In the genomic region with DNA sequence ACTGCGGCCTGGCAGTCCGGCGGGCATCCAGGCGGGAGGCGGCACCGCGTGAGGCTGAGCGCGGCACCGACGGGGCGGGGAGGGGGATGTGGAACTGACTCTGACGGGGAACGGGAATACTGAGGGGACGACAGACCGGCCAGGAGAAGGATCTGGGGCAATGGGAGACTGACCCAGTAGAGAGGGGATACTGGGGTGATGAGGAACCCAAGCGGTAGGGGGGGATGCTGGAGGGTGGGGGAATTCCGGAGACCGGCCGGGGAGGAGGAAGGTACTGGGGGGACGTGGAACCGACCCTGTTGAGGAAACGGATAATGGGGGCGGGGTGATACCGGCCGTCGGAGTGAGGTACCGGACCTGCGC, we compare ENCODE assay signal across 8 cellular contexts.
DNase-seq lines count a peak whose midpoint lies in the region; ATAC-seq lines count a peak whose summit lies in the region.

No MANE protein-coding gene starts in this region.

- H3K36me3 ChIP-seq in HAP-1 (replicated peaks), result no peaks in the 10 kb centered on the region; the same call in 1 of the 2 replicates
- H3K36me3 ChIP-seq in subcutaneous abdominal adipose tissue (ENCODE audit: control insufficient read depth in 5 of 5, insufficient read depth in 5 of 5, low read length in 5 of 5), result peaks cover 0 to 12% (median 9%) of the 10 kb centered on the region in 5 donors

- ATAC-seq in memory B cell (ENCODE audit: low read depth), result peak; percentile 24

- peaks cover 27% of the 10 kb centered on the region for H3K36me3 Mint-ChIP-seq in T-helper 2 cell treated with Interferon-gamma antibody and Interleukin-4, amounts not matched to agents 5 μg/mL and 100 μg/mL, for 36 hours (ENCODE audit: low read depth)
- H3K36me3 Mint-ChIP-seq in memory B cell, result peaks cover 9% of the 10 kb centered on the region

- DNase-seq in COLO668 (lab: John Stamatoyannopoulos, UW; ENCODE audit: unreplicated experiment), result peak; percentile 35
- DNase-seq in HAP-1 (ENCODE audit: low spot score in 2 of 2), result peak in 1 of 2 experiments; percentile 55
- no peak for DNase-seq in T-helper 2 cell treated with Interferon-gamma antibody and Interleukin-4, amounts not matched to agents 5 μg/mL and 100 μg/mL, for 36 hours (ENCODE audit: low spot score)
- peak; percentile 13 to 42 for DNase-seq in memory B cell (ENCODE audit: low spot score in 2 of 2)
- DNase-seq in globus pallidus (ENCODE audit: low spot score), result no peak
- DNase-seq in NCI-H2107 (lab: John Stamatoyannopoulos, UW), result no peak

- H3K27me3 ChIP-seq in HAP-1 (ENCODE audit: low read depth) (no peaks in the 10 kb centered on the region), subcutaneous abdominal adipose tissue (ENCODE audit: control insufficient read depth in 5 of 5, insufficient read depth in 4 of 5, low read length in 5 of 5) (no peaks in the 10 kb centered on the region)

- in situ Hi-C loops in HAP-1 (cut with MboI; ENCODE audit: low sequenced_read_pairs), result no loop called here

- H3K27ac ChIP-seq in cingulate gyrus (ENCODE audit: low read depth, low read length), result peak overlapping the region; percentile 83
- H3K27ac ChIP-seq in subcutaneous abdominal adipose tissue (ENCODE audit: low read depth, low read length), result peak overlapping the region; percentile 96

- H3K4me1 ChIP-seq in HAP-1, result peaks cover 9% of the 10 kb centered on the region; the same call in 1 of the 2 replicates
- peaks cover 0 to 26% (median 21%) of the 10 kb centered on the region in 5 donors for H3K4me1 ChIP-seq in subcutaneous abdominal adipose tissue (ENCODE audit: control insufficient read depth in 5 of 5, insufficient read depth in 5 of 5, low read length in 5 of 5)

- peak overlapping the region; percentile 93 for H3K4me3 Mint-ChIP-seq in T-helper 2 cell treated with Interferon-gamma antibody and Interleukin-4, amounts not matched to agents 5 μg/mL and 100 μg/mL, for 36 hours
- peak overlapping the region; percentile 92 for H3K4me3 Mint-ChIP-seq in memory B cell

- peaks cover 36% of the 10 kb centered on the region for H3K4me1 Mint-ChIP-seq in T-helper 2 cell treated with Interferon-gamma antibody and Interleukin-4, amounts not matched to agents 5 μg/mL and 100 μg/mL, for 36 hours (ENCODE audit: low read depth)
- peaks cover 26% of the 10 kb centered on the region for H3K4me1 Mint-ChIP-seq in memory B cell

- H3K9ac ChIP-seq in subcutaneous abdominal adipose tissue (ENCODE audit: low read length in 5 of 5), result peak overlapping the region; percentile 73 to 93 (median 86)

- H3K27me3 Mint-ChIP-seq in T-helper 2 cell treated with Interferon-gamma antibody and Interleukin-4, amounts not matched to agents 5 μg/mL and 100 μg/mL, for 36 hours (ENCODE audit: low read depth), result no peaks in the 10 kb centered on the region
- H3K27me3 Mint-ChIP-seq in memory B cell, result no peaks in the 10 kb centered on the region

- H3K9me3 ChIP-seq in HAP-1, result no peaks in the 10 kb centered on the region
- no peaks in the 10 kb centered on the region for H3K9me3 ChIP-seq in subcutaneous abdominal adipose tissue (ENCODE audit: control insufficient read depth in 5 of 5, low read length in 5 of 5)

- peak overlapping the region; percentile 86 for H3K27ac Mint-ChIP-seq in T-helper 2 cell treated with Interferon-gamma antibody and Interleukin-4, amounts not matched to agents 5 μg/mL and 100 μg/mL, for 36 hours
- peak overlapping the region; percentile 94 for H3K27ac Mint-ChIP-seq in memory B cell

- no peaks in the 10 kb centered on the region for H3K9me3 Mint-ChIP-seq in T-helper 2 cell treated with Interferon-gamma antibody and Interleukin-4, amounts not matched to agents 5 μg/mL and 100 μg/mL, for 36 hours
- H3K9me3 Mint-ChIP-seq in memory B cell, result no peaks in the 10 kb centered on the region

- peak overlapping the region; percentile 74 for H3K4me3 ChIP-seq in HAP-1
- H3K4me3 ChIP-seq in subcutaneous abdominal adipose tissue (ENCODE audit: low read depth in 1 of 5, low read length in 5 of 5), result peak overlapping the region; percentile 69 to 99 (median 95)

Comparison
In these comparisons a context has a peak if more than half of its experiments do, and no peak if none do; other contexts are left out.
1. DNase-seq: peak in COLO668 (single experiment) and memory B cell (2 of 2); none in T-helper 2 cell treated with Interferon-gamma antibody and Interleukin-4, amounts not matched to agents 5 μg/mL and 100 μg/mL, for 36 hours (single experiment), globus pallidus (single experiment) and NCI-H2107 (single experiment).